In genomic region chr6:24936641-24937317, GRCh38 we compare ENCODE assay signal across 8 cellular contexts. TPM values are rescaled to one million over a fixed set of nuclear protein-coding genes. Genes with fewer than 3 reads are reported as not detected.
DNase-seq lines count a peak whose midpoint lies in the region; ATAC-seq and TF ChIP-seq lines count a peak whose summit lies in the region.

No MANE protein-coding gene starts in this region.

- peaks cover 66% of the 10 kb centered on the region for H3K4me1 Mint-ChIP-seq in T-helper 2 cell treated with Interferon-gamma antibody and Interleukin-4, amounts not matched to agents 5 μg/mL and 100 μg/mL, for 36 hours (ENCODE audit: low read depth)

- peak overlapping the region; percentile 91 for H3K27ac Mint-ChIP-seq in T-helper 2 cell treated with Interferon-gamma antibody and Interleukin-4, amounts not matched to agents 5 μg/mL and 100 μg/mL, for 36 hours

- H3K4me1 ChIP-seq in mononuclear cell (ENCODE audit: insufficient read depth, low read length): peaks cover 79% of the 10 kb centered on the region
- H3K4me1 ChIP-seq in tibial artery: no peaks in the 10 kb centered on the region
- H3K4me1 ChIP-seq in right cardiac atrium (ENCODE audit: control insufficient read depth, insufficient read depth, low read length): peaks cover 2% of the 10 kb centered on the region

- 78% methylated on average over 5 of the region's 5 CpGs for WGBS in right cardiac atrium

- peak overlapping the region; percentile 97 for H3K4me3 ChIP-seq in mononuclear cell (ENCODE audit: low read length)
- H3K4me3 ChIP-seq in tibial artery: no peak overlapping the region
- H3K4me3 ChIP-seq in right cardiac atrium (ENCODE audit: low read length): no peak overlapping the region

- no peaks in the 10 kb centered on the region for H3K36me3 ChIP-seq in tibial artery

- no peaks in the 10 kb centered on the region for H3K27me3 Mint-ChIP-seq in T-helper 2 cell treated with Interferon-gamma antibody and Interleukin-4, amounts not matched to agents 5 μg/mL and 100 μg/mL, for 36 hours (ENCODE audit: low read depth)

- no peak for TF ChIP-seq CTCF in tibial artery (IDR thresholded peaks at IDR 0.05)

- DNase-seq in T-helper 2 cell treated with Interferon-gamma antibody and Interleukin-4, amounts not matched to agents 5 μg/mL and 100 μg/mL, for 36 hours (ENCODE audit: low spot score): peak; percentile 67
- DNase-seq in tibial artery (no peak), hypothalamus (lab: John Stamatoyannopoulos, UW) (no peak), right cardiac atrium (no peak), NCI-H1105 treated with DMSO at 0.1 percent for 48 hours (lab: John Stamatoyannopoulos, UW) (no peak)

- H3K9me3 ChIP-seq in mononuclear cell (ENCODE audit: low read depth, low read length) (no peaks in the 10 kb centered on the region), tibial artery (no peaks in the 10 kb centered on the region), right cardiac atrium (ENCODE audit: control insufficient read depth, low read length) (no peaks in the 10 kb centered on the region)

- H3K27ac ChIP-seq in tibial artery (no peak overlapping the region), right cardiac atrium (ENCODE audit: low read length) (no peak overlapping the region)

- peak; percentile 71 for ATAC-seq in GM18868 (IDR thresholded peaks at IDR 0.05; ENCODE audit: unreplicated experiment)
- ATAC-seq in HG02763 (IDR thresholded peaks at IDR 0.05; ENCODE audit: unreplicated experiment): peak; percentile 56
- ATAC-seq in right cardiac atrium: no peak

- peaks cover 2% of the 10 kb centered on the region for H3K9me3 Mint-ChIP-seq in T-helper 2 cell treated with Interferon-gamma antibody and Interleukin-4, amounts not matched to agents 5 μg/mL and 100 μg/mL, for 36 hours

- H3K4me3 Mint-ChIP-seq in T-helper 2 cell treated with Interferon-gamma antibody and Interleukin-4, amounts not matched to agents 5 μg/mL and 100 μg/mL, for 36 hours: peak overlapping the region; percentile 98

- intact Hi-C loops in tibial artery (cut with DNase I; ENCODE audit: low total_unique reads) (no loop called here), right cardiac atrium (cut with DNase I) (no loop called here)

- peaks cover 60% of the 10 kb centered on the region for H3K36me3 Mint-ChIP-seq in T-helper 2 cell treated with Interferon-gamma antibody and Interleukin-4, amounts not matched to agents 5 μg/mL and 100 μg/mL, for 36 hours (ENCODE audit: low read depth)

- H3K27me3 ChIP-seq in mononuclear cell (ENCODE audit: insufficient read depth, low read length): no peaks in the 10 kb centered on the region
- H3K27me3 ChIP-seq in tibial artery: no peaks in the 10 kb centered on the region
- H3K27me3 ChIP-seq in right cardiac atrium (ENCODE audit: control insufficient read depth, insufficient read depth): no peaks in the 10 kb centered on the region

RNA-seq across cellular contexts. Expression of gene RIPOR2, which starts 1.0 kb away (rescaled TPM):
- total RNA-seq in mononuclear cell: 128 TPM
- total RNA-seq in right cardiac atrium: 1 to 10 TPM; 2.1 to 2.9 (median 2.4) TPM
- polyA plus RNA-seq in right cardiac atrium: 0.59 TPM

Comparison
In these comparisons a context has a peak if more than half of its experiments do, and no peak if none do; other contexts are left out.
1. ATAC-seq: peak in GM18868 (single experiment) and HG02763 (single experiment); none in right cardiac atrium (0 of 2).
2. RNA of gene RIPOR2, which starts 1.0 kb away (total RNA-seq): 128 TPM in mononuclear cell (single experiment); 2.1 to 2.9 TPM in right cardiac atrium; every median in the first group is over 10 times any median in the second.